Comparison of ENCODE assay signal across 33 cellular contexts in the genomic region with DNA sequence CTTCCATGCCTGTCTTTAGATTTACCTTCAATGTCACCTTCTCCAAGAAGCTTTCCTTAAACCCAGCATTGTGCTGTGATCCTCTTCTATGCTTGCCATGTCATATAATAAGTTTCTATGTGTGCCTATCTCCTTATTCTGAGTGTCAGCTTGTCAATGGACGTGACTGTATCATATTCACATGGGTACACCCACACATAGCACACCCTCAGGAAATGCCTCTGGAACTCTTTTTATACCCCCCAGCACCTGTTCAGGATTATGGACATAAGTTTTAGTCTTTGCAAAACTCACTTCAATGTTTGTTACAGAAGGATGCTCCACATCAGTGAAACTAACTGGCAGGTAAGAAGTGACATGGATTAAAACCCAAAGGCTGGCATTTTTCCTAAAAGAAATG.
"Had no signal": no experiment of that assay in that cellular context is flagged by ENCODE, and none has a peak within 500 bp of the region (broad histone marks: within the 10 kb centered on the region; RNA-seq: fewer than 3 reads in every experiment).

No MANE protein-coding gene starts in this region.

- H3K9ac ChIP-seq: parathyroid adenoma had no signal

- DNase-seq: naive thymus-derived CD4-positive, alpha-beta T cell; natural killer cell; nephron progenitor cell; occipital lobe; ovary; posterior cingulate gyrus; psoas muscle; right cardiac atrium; right lobe of liver; sigmoid colon; spleen; stimulated activated CD4-positive, alpha-beta T cell treated with anti-CD3 and anti-CD28 coated beads, Interleukin-12 subunit alpha, Interleukin-12 subunit beta, amount 100 ng/mL, for 4 hours; stimulated activated CD4-positive, alpha-beta T cell treated with anti-CD3 and anti-CD28 coated beads, Interleukin-1b, Interleukin-23, amount 100 ng/mL, for 48 hours; stimulated activated CD4-positive, alpha-beta T cell treated with anti-CD3 and anti-CD28 coated beads, Interleukin-4, amount 100 ng/mL, for 1 hour; stimulated activated CD4-positive, alpha-beta T cell treated with anti-CD3 and anti-CD28 coated beads, Interleukin-4, amount 100 ng/mL, for 4 hours; stimulated activated CD8-positive, alpha-beta memory T cell treated with anti-CD3 and anti-CD28 coated beads, Interleukin-4, amount 100 ng/mL, for 48 hours; stimulated activated naive CD4-positive, alpha-beta T cell; stimulated activated naive CD8-positive, alpha-beta T cell treated with anti-CD3 and anti-CD28 coated beads, Interleukin-15, amount 100 ng/mL, for 72 hours; stimulated activated naive CD8-positive, alpha-beta T cell treated with anti-CD3 and anti-CD28 coated beads, Interleukin-15, Interleukin-2, amounts not matched to agents 100 U/mL and 50 U/mL, for 24 hours; substantia nigra; testis; tibial artery; transverse colon; upper lobe of right lung; uterus had no signal

- H3K79me2 ChIP-seq: parathyroid adenoma had no signal

- H3K4me3 Mint-ChIP-seq: naive thymus-derived CD4-positive, alpha-beta T cell; natural killer cell; nephron progenitor cell; stimulated activated memory B cell treated with anti-CD40 and anti-IgM and Interleukin-4, amounts not matched to agents 10 μg/mL and 1 μg/mL and 100 μg/mL, for 72 hours; stimulated activated naive CD8-positive, alpha-beta T cell treated with anti-CD3 and anti-CD28 coated beads, Interleukin-15, amount 100 ng/mL, for 72 hours; type B pancreatic cell had no signal

- H3K4me3 ChIP-seq: ovary, psoas muscle, right lobe of liver, sigmoid colon, skin epidermis, smooth muscle cell, spleen, suprapubic skin, testis, tibial artery, transverse colon, upper lobe of right lung, uterus had no signal

- H3K36me3 Mint-ChIP-seq: natural killer cell; stimulated activated memory B cell treated with anti-CD40 and anti-IgM and Interleukin-4, amounts not matched to agents 10 μg/mL and 1 μg/mL and 100 μg/mL, for 72 hours had no signal

- H2AFZ ChIP-seq: parathyroid adenoma had no signal

- H3K9me3 Mint-ChIP-seq: natural killer cell; neural crest cell; stimulated activated memory B cell treated with anti-CD40 and anti-IgM and Interleukin-4, amounts not matched to agents 10 μg/mL and 1 μg/mL and 100 μg/mL, for 72 hours; stimulated activated naive CD8-positive, alpha-beta T cell treated with anti-CD3 and anti-CD28 coated beads, Interleukin-15, amount 100 ng/mL, for 72 hours; type B pancreatic cell had no signal

- H3K9me3 ChIP-seq: ovary, psoas muscle, right lobe of liver, sigmoid colon, spleen, suprapubic skin, testis, tibial artery, transverse colon, upper lobe of right lung, uterus had no signal

- H3K4me1 ChIP-seq: parathyroid adenoma, psoas muscle, uterus had no signal

- H3K27ac Mint-ChIP-seq: naive thymus-derived CD4-positive, alpha-beta T cell; natural killer cell; nephron progenitor cell; progenitor cell of endocrine pancreas; stimulated activated memory B cell treated with anti-CD40 and anti-IgM and Interleukin-4, amounts not matched to agents 10 μg/mL and 1 μg/mL and 100 μg/mL, for 72 hours; stimulated activated naive CD8-positive, alpha-beta T cell treated with anti-CD3 and anti-CD28 coated beads, Interleukin-15, amount 100 ng/mL, for 72 hours; type B pancreatic cell had no signal

- H3K4me1 Mint-ChIP-seq: stimulated activated memory B cell treated with anti-CD40 and anti-IgM and Interleukin-4, amounts not matched to agents 10 μg/mL and 1 μg/mL and 100 μg/mL, for 72 hours; stimulated activated naive CD8-positive, alpha-beta T cell treated with anti-CD3 and anti-CD28 coated beads, Interleukin-15, amount 100 ng/mL, for 72 hours had no signal

- H3K36me3 ChIP-seq: ovary, right lobe of liver, sigmoid colon, spleen, suprapubic skin, tibial artery, transverse colon, upper lobe of right lung, uterus had no signal

- H3K27me3 ChIP-seq: ovary, sigmoid colon, suprapubic skin, testis, tibial artery, uterus had no signal

- H3K27ac ChIP-seq: ovary, parathyroid adenoma, psoas muscle, right lobe of liver, sigmoid colon, skin epidermis, spleen, suprapubic skin, testis, tibial artery, transverse colon, upper lobe of right lung, uterus had no signal

- H3K4me2 ChIP-seq: smooth muscle cell had no signal
